Comparison of ENCODE assay signal across 29 cellular contexts in the genomic region with DNA sequence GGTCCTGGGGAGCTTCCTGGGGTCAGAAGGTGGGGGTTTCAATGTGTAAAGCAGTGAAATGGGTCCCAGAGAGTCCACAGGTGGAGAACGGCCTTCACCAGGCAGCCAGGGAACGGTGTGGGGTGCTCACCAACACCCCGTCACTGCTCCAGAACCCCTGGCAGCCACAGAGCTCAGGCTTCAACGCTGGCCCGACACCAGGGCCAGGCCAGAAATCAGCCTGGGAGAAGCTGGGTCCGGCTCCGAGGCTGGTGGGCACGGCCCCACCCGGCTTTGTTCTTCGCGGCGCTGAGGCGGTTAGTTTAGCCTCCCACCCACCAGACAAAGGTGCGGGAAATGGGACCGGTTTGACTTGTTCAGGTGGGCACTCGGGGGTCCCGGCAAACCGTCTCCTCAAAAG. TPM values are rescaled to one million over a fixed set of nuclear protein-coding genes. Genes with fewer than 3 reads are reported as not detected.
"Had no signal": no experiment of that assay in that cellular context is flagged by ENCODE, and none has a peak within 500 bp of the region (broad histone marks: within the 10 kb centered on the region; RNA-seq: fewer than 3 reads in every experiment).

No MANE protein-coding gene starts in this region.

- ATAC-seq: activated CD8-positive, alpha-beta T cell treated with anti-CD3 and anti-CD28 coated beads for 36 hours; activated T-cell treated with anti-CD3 and anti-CD28 coated beads, Interleukin-2, amount 50 U/mL, for 4 hours; activated T-helper 17 cell treated with anti-CD3 and anti-CD28 coated beads, Interleukin-2, amount 50 U/mL, for 72 hours; effector memory CD8-positive, alpha-beta T cell; foreskin keratinocyte; gastrocnemius medialis; heart left ventricle; T-helper 17 cell had no signal

- H3K36me3 ChIP-seq: brain microvascular endothelial cell, esophagus muscularis mucosa, gastrocnemius medialis, heart left ventricle had no signal

- H3K27ac ChIP-seq: brain microvascular endothelial cell, esophagus muscularis mucosa, foreskin keratinocyte, gastrocnemius medialis, heart left ventricle had no signal

- DNase-seq: activated CD4-positive, alpha-beta T cell treated with anti-CD3 and anti-CD28 coated beads for 1 hour; activated CD4-positive, alpha-beta T cell treated with anti-CD3 and anti-CD28 coated beads for 4 hours; activated CD4-positive, alpha-beta T cell treated with anti-CD3 and anti-CD28 coated beads, Interleukin-2, amount 50 U/mL, for 48 hours; activated CD8-positive, alpha-beta memory T cell treated with anti-CD3 and anti-CD28 coated beads for 24 hours; activated CD8-positive, alpha-beta T cell treated with anti-CD3 and anti-CD28 coated beads for 36 hours; activated effector memory CD4-positive, alpha-beta T cell treated with Interleukin-2 at 50 U/mL for 16 hours; activated gamma-delta T cell treated with Interleukin-2 at 50 U/mL for 16 hours; activated naive CD4-positive, alpha-beta T cell treated with anti-CD3 and anti-CD28 coated beads, Interleukin-2, amount 50 U/mL, for 16 hours; activated naive CD4-positive, alpha-beta T cell treated with Interleukin-2 at 50 U/mL for 16 hours; activated T-cell treated with anti-CD3 and anti-CD28 coated beads, Interleukin-2, amount 50 U/mL, for 4 hours; amniotic stem cell; anterior cingulate cortex; brain microvascular endothelial cell; cortex of kidney; dermis blood vessel endothelial cell; effector CD4-positive, alpha-beta T cell; effector memory CD8-positive, alpha-beta T cell; erythroblast; foreskin keratinocyte; gastrocnemius medialis; glutamatergic neuron; heart left ventricle; T-helper 17 cell had no signal

- H3K4me1 ChIP-seq: gastrocnemius medialis had no signal

- H3K4me3 ChIP-seq: esophagus muscularis mucosa, gastrocnemius medialis, heart left ventricle had no signal

- H3K9me3 ChIP-seq: esophagus muscularis mucosa, gastrocnemius medialis, heart left ventricle had no signal

- FAIRE-seq: astrocyte, bronchial epithelial cell, colon had no signal

RNA-seq across cellular contexts. Expression of gene TTLL10, which starts 33.0 kb away (rescaled TPM):
- total RNA-seq: activated CD8-positive, alpha-beta T cell treated with anti-CD3 and anti-CD28 coated beads for 36 hours; activated T-cell treated with anti-CD3 and anti-CD28 coated beads, Interleukin-2, amount 50 U/mL, for 4 hours; astrocyte; bronchial epithelial cell; chondrocyte; dermis blood vessel endothelial cell; foreskin keratinocyte had no signal
